13 cellular contexts compared by ENCODE assay signal in genomic region chr13:110887955-110888333, GRCh38. TPM values are rescaled to one million over a fixed set of nuclear protein-coding genes. Genes with fewer than 3 reads are reported as not detected.
A peak's percentile ranks its signal among the peaks of the same experiment; 100 is the strongest.
DNase-seq lines count a peak whose midpoint lies in the region; ATAC-seq and TF ChIP-seq lines count a peak whose summit lies in the region.
"Had no signal": no experiment of that assay in that cellular context is flagged by ENCODE, and none has a peak within 500 bp of the region (broad histone marks: within the 10 kb centered on the region; RNA-seq: fewer than 3 reads in every experiment).

No MANE protein-coding gene starts in this region.

- peaks cover 39% of the 10 kb centered on the region for H3K4me1 ChIP-seq in adipocyte (ENCODE audit: control insufficient read depth, insufficient read depth, low read length)
- H3K4me1 ChIP-seq in right atrium auricular region, result peaks cover 0 to 11% of the 10 kb centered on the region in 2 donors
- H3K4me1 ChIP-seq in trophoblast cell (ENCODE audit: control insufficient read depth in 1 of 2, insufficient read depth in 2 of 2, low read length in 2 of 2), result peaks cover 3 to 13% of the 10 kb centered on the region in 2 experiments
- no peaks in the 10 kb centered on the region for H3K4me1 ChIP-seq in testis

- H3K79me2 ChIP-seq in trophoblast cell (ENCODE audit: control insufficient read depth, insufficient read depth, low read length, poor library complexity), result no peaks in the 10 kb centered on the region

- H2BK5ac ChIP-seq in trophoblast cell (ENCODE audit: low read depth, low read length, poor library complexity), result no peak overlapping the region

- TF ChIP-seq CTCF in right atrium auricular region (IDR thresholded peaks at IDR 0.05), result no peak
- TF ChIP-seq CTCF in testis (IDR thresholded peaks at IDR 0.05), result no peak

- TF ChIP-seq POLR2A in testis (IDR thresholded peaks at IDR 0.05), result no peak

- H3K14ac ChIP-seq in trophoblast cell (ENCODE audit: low read length), result no peak overlapping the region

- H3K27ac ChIP-seq in right atrium auricular region (peak overlapping the region; percentile 36 to 45), trophoblast cell (ENCODE audit: low read depth, low read length) (peak overlapping the region; percentile 12), testis (peak overlapping the region in 1 of 2 donors; percentile 8)

- H4K12ac ChIP-seq in trophoblast cell (ENCODE audit: low read depth, low read length), result no peak overlapping the region

- no peak overlapping the region for H2BK12ac ChIP-seq in trophoblast cell (ENCODE audit: low read length)

- H2AFZ ChIP-seq in trophoblast cell (ENCODE audit: insufficient read depth, low read length, poor library complexity), result no peak overlapping the region

- POLR2A ChIA-PET in HEK293T (lab: Yijun Ruan, JAX), result no interaction called here

- no peak overlapping the region for H3K4ac ChIP-seq in trophoblast cell (ENCODE audit: low read depth, low read length)

- intact Hi-C loops in testis (cut with DNase I; ENCODE audit: low total_unique reads), result no loop called here

- CTCF ChIA-PET in HEK293T (lab: Yijun Ruan, JAX), result no interaction called here

- peak; percentile 77 for DNase-seq in Ammon's horn (ENCODE audit: low spot score)
- no peak for DNase-seq in adipocyte (ENCODE audit: low read depth)
- no peak for DNase-seq in right atrium auricular region (ENCODE audit: low spot score)
- no peak for DNase-seq in trophoblast cell
- DNase-seq in GM19238 (ENCODE audit: insufficient read length, low spot score), result no peak
- no peak for DNase-seq in HEK293T (ENCODE audit: extremely low spot score)
- DNase-seq in testis, result no peak
- DNase-seq: activated T-cell treated with anti-CD3 and anti-CD28 coated beads, Interleukin-2, amount 50 U/mL, for 1 hour; effector memory CD4-positive, alpha-beta T cell; naive thymus-derived CD8-positive, alpha-beta T cell; NCI-H446 had no signal

- peak overlapping the region; percentile 25 for H3K9ac ChIP-seq in adipocyte (ENCODE audit: low read length)
- H3K9ac ChIP-seq in trophoblast cell (ENCODE audit: low read length), result no peak overlapping the region

- H2AK5ac ChIP-seq in trophoblast cell (ENCODE audit: low read length), result no peak overlapping the region

- H3K18ac ChIP-seq in trophoblast cell (ENCODE audit: low read length), result no peak overlapping the region

- H4K8ac ChIP-seq in trophoblast cell (ENCODE audit: low read depth, low read length), result no peak overlapping the region

- H3K27me3 ChIP-seq in adipocyte (replicated peaks; ENCODE audit: control insufficient read depth, insufficient read depth, low read length) (no peaks in the 10 kb centered on the region), right atrium auricular region (no peaks in the 10 kb centered on the region), trophoblast cell (ENCODE audit: insufficient read depth, low read length) (no peaks in the 10 kb centered on the region), testis (no peaks in the 10 kb centered on the region)
- H3K27me3 ChIP-seq: tibial nerve had no signal

- no peaks in the 10 kb centered on the region for H3K79me1 ChIP-seq in trophoblast cell (ENCODE audit: low read length)

- no peak for ATAC-seq in GM18498 (IDR thresholded peaks at IDR 0.05; ENCODE audit: unreplicated experiment)
- ATAC-seq: naive thymus-derived CD8-positive, alpha-beta T cell had no signal

- H4K91ac ChIP-seq in trophoblast cell (ENCODE audit: low read depth, low read length), result no peak overlapping the region

- H3K9me3 ChIP-seq in adipocyte (ENCODE audit: control insufficient read depth, low read length), result no peaks in the 10 kb centered on the region
- no peaks in the 10 kb centered on the region for H3K9me3 ChIP-seq in right atrium auricular region
- H3K9me3 ChIP-seq in trophoblast cell (ENCODE audit: insufficient read depth, low read depth, low read length), result no peaks in the 10 kb centered on the region
- H3K9me3 ChIP-seq in testis, result no peaks in the 10 kb centered on the region
- H3K9me3 ChIP-seq: tibial nerve had no signal

- H3K4me2 ChIP-seq in trophoblast cell (ENCODE audit: low read length), result no peak overlapping the region

- H3K4me3 ChIP-seq in adipocyte (ENCODE audit: low read length) (no peak overlapping the region), right atrium auricular region (no peak overlapping the region), trophoblast cell (ENCODE audit: low read depth, low read length) (no peak overlapping the region), testis (no peak overlapping the region)
- H3K4me3 ChIP-seq: tibial nerve had no signal

- no peak overlapping the region for H2BK120ac ChIP-seq in trophoblast cell (ENCODE audit: insufficient read depth, low read length, poor library complexity)

- WGBS in trophoblast cell (ENCODE audit: extremely low coverage, insufficient coverage, insufficient read length), result no CpG with 5 or more reads among the region's 8 CpGs
- 47 to 52% methylated on average over 8 of the region's 8 CpGs for WGBS in testis, 2 donors

- no peak overlapping the region for H3K23ac ChIP-seq in trophoblast cell (ENCODE audit: low read length)

- H3K36me3 ChIP-seq in adipocyte (ENCODE audit: control insufficient read depth, insufficient read depth, low read length, severe bottlenecking) (peaks cover 7% of the 10 kb centered on the region), right atrium auricular region (peaks cover 6% of the 10 kb centered on the region), trophoblast cell (ENCODE audit: control insufficient read depth in 1 of 2, insufficient read depth in 2 of 2, low read length in 2 of 2) (peaks cover 5 to 6% of the 10 kb centered on the region in 2 experiments), testis (ENCODE audit: low read depth, missing control alignments) (no peaks in the 10 kb centered on the region)

TF ChIP-seq in HEK293T, 16 proteins besides CTCF, POLR2A, EP300 and RAD21:
- TF ChIP-seq NFRKB (IDR thresholded peaks at IDR 0.05), result no peak

RNA-seq across cellular contexts. Expression of gene ANKRD10, which starts 26.9 kb away (rescaled TPM):
- 10 to 100 TPM; 46.2 to 47.5 TPM for total RNA-seq in right atrium auricular region
- 58.8 and 60.1 TPM in 2 replicates for polyA plus RNA-seq in trophoblast cell (2013)
- total RNA-seq in testis, result 100 to 1,000 TPM; 132 to 180 TPM
- 65.2 TPM for polyA plus RNA-seq in testis (ENCODE audit: insufficient read depth, low read depth, low replicate concordance)
